ENCODE assay signal across 18 cellular contexts in the genomic region with DNA sequence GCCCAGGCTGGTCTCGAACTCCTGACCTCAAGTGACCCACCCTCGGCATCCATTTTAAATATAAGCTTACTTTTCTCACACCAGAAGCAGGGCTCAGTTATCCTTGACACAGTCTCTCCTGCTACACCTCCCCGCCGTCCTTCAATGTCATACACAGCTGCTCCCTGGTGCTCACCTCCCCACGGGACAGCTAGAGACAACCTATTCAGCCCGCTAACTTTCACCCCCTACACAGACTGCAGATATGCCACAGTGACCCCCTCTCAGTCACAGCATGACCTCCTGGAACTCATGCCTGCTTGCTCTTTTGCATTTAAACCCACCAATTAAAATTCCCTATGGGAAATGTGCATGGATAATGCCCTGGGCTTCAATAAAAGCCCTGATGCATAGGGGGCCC. TPM values are rescaled to one million over a fixed set of nuclear protein-coding genes. Genes with fewer than 3 reads are reported as not detected.
DNase-seq lines count a peak whose midpoint lies in the region; ATAC-seq and TF ChIP-seq lines count a peak whose summit lies in the region.
"Had no signal": no experiment of that assay in that cellular context is flagged by ENCODE, and none has a peak within 500 bp of the region (broad histone marks: within the 10 kb centered on the region; RNA-seq: fewer than 3 reads in every experiment).

No MANE protein-coding gene starts in this region.

- H3K9ac ChIP-seq in neural progenitor cell, result no peak overlapping the region
- H3K9ac ChIP-seq: BLaER1 treated with 17β-estradiol and CSF1 and Interleukin-3, amounts not matched to agents 10 nM and 100 nM had no signal

- CTCF ChIA-PET in HEK293 (lab: Yijun Ruan, JAX) (interaction anchor here (0.5 to 1.4 kb wide), 2 partner anchors 37 to 165 kb away, joined by 3 read pairs; no protein-coding TSS in a partner anchor), WTC11 (lab: Charles Lee) (interaction anchor here (4.1 kb wide), 1 partner anchor 30 kb away, joined by 16 read pairs; no protein-coding TSS in a partner anchor)

- no peaks in the 10 kb centered on the region for H3K79me2 ChIP-seq in neural progenitor cell (ENCODE audit: low read depth)

- H3K4me1 Mint-ChIP-seq in WTC11 (peaks cover 26% of the 10 kb centered on the region), neural progenitor cell (peaks cover 24% of the 10 kb centered on the region)
- H3K4me1 Mint-ChIP-seq: B cell had no signal

- H3K27me3 ChIP-seq in neural progenitor cell, result no peaks in the 10 kb centered on the region
- H3K27me3 ChIP-seq: BLaER1 treated with 17β-estradiol and CSF1 and Interleukin-3, amounts not matched to agents 10 nM and 100 nM had no signal

- H4K20me1 ChIP-seq in neural progenitor cell (ENCODE audit: low read depth), result no peaks in the 10 kb centered on the region
- H4K20me1 ChIP-seq: BLaER1 treated with 17β-estradiol and CSF1 and Interleukin-3, amounts not matched to agents 10 nM and 100 nM had no signal

- ATAC-seq in WTC11 (no peak), HG03460 (IDR thresholded peaks at IDR 0.05; ENCODE audit: unreplicated experiment) (no peak), GM19351 (IDR thresholded peaks at IDR 0.05; ENCODE audit: unreplicated experiment) (no peak)
- ATAC-seq: CD8-positive, alpha-beta T cell; HCT116; HepG2 had no signal

- no peaks in the 10 kb centered on the region for H3K27me3 Mint-ChIP-seq in WTC11 (ENCODE audit: low read depth)
- H3K27me3 Mint-ChIP-seq in neural progenitor cell (ENCODE audit: insufficient read depth, low read depth), result peaks cover 15% of the 10 kb centered on the region
- H3K27me3 Mint-ChIP-seq: B cell had no signal

- H3F3A ChIP-seq in neural progenitor cell (ENCODE audit: low read depth), result peaks cover 17% of the 10 kb centered on the region

- H3K4me3 ChIP-seq in HEK293 (ENCODE audit: low read depth, low read length) (no peak overlapping the region), neural progenitor cell (no peak overlapping the region)
- H3K4me3 ChIP-seq: BLaER1 treated with 17β-estradiol and CSF1 and Interleukin-3, amounts not matched to agents 10 nM and 100 nM had no signal

- no peaks in the 10 kb centered on the region for H3K4me1 ChIP-seq in HEK293 (ENCODE audit: control insufficient read depth, insufficient read depth, low read length)
- peaks cover 18% of the 10 kb centered on the region for H3K4me1 ChIP-seq in neural progenitor cell

- TF ChIP-seq CTCF in HEK293 (tag by site-specific recombination; IDR thresholded peaks at IDR 0.05), result no peak
- no peak for TF ChIP-seq CTCF in WTC11 (IDR thresholded peaks at IDR 0.05)
- no peak for TF ChIP-seq CTCF in neural progenitor cell (IDR thresholded peaks at IDR 0.05)

- H3K36me3 ChIP-seq in HEK293 (ENCODE audit: control insufficient read depth in 2 of 2, insufficient read depth in 1 of 2, low read length in 2 of 2) (no peaks in the 10 kb centered on the region), neural progenitor cell (no peaks in the 10 kb centered on the region)
- H3K36me3 ChIP-seq: BLaER1 treated with 17β-estradiol and CSF1 and Interleukin-3, amounts not matched to agents 10 nM and 100 nM had no signal

- peak overlapping the region; percentile 26; the same call in 1 of the 2 replicates for H3K27ac Mint-ChIP-seq in WTC11
- peak overlapping the region; percentile 46 for H3K27ac Mint-ChIP-seq in neural progenitor cell
- H3K27ac Mint-ChIP-seq: B cell; CD8-positive, alpha-beta T cell; IgD-negative memory B cell had no signal

- H3K9me3 ChIP-seq in HEK293 (ENCODE audit: control insufficient read depth, insufficient read depth, low read depth, low read length), result no peaks in the 10 kb centered on the region
- no peaks in the 10 kb centered on the region for H3K9me3 ChIP-seq in neural progenitor cell (ENCODE audit: low read depth)
- H3K9me3 ChIP-seq: BLaER1 treated with 17β-estradiol and CSF1 and Interleukin-3, amounts not matched to agents 10 nM and 100 nM had no signal

- H3K4me2 ChIP-seq in neural progenitor cell, result no peak overlapping the region
- H3K4me2 ChIP-seq: BLaER1 treated with 17β-estradiol and CSF1 and Interleukin-3, amounts not matched to agents 10 nM and 100 nM had no signal

- H3K9me3 Mint-ChIP-seq in WTC11 (no peaks in the 10 kb centered on the region), neural progenitor cell (peaks cover 8% of the 10 kb centered on the region)
- H3K9me3 Mint-ChIP-seq: CD8-positive, alpha-beta T cell; IgD-negative memory B cell had no signal

- POLR2A ChIA-PET in HEK293 (lab: Yijun Ruan, JAX) (no interaction called here), WTC11 (lab: Charles Lee) (no interaction called here)

- H3K4me3 Mint-ChIP-seq in WTC11 (no peak overlapping the region), neural progenitor cell (no peak overlapping the region)
- H3K4me3 Mint-ChIP-seq: B cell; CD8-positive, alpha-beta T cell had no signal

- no peak for DNase-seq in WTC11 (ENCODE audit: low spot score)
- no peak for DNase-seq in neural progenitor cell (ENCODE audit: low spot score)
- DNase-seq in SIG-M5 (lab: John Stamatoyannopoulos, UW), result no peak
- DNase-seq: CD8-positive, alpha-beta T cell; DMS 273 treated with DMSO at 0.1 percent for 48 hours; DMS53; DND-41; EL; GOT3; H7 had no signal

- H2AFZ ChIP-seq in neural progenitor cell (replicated peaks), result no peak overlapping the region

- H3K27ac ChIP-seq in HEK293 (ENCODE audit: extremely low read depth, low read depth, low read length), result no peak overlapping the region
- H3K27ac ChIP-seq in neural progenitor cell, result no peak overlapping the region
- H3K27ac ChIP-seq: BLaER1 treated with 17β-estradiol and CSF1 and Interleukin-3, amounts not matched to agents 10 nM and 100 nM had no signal

- no peaks in the 10 kb centered on the region for H3K36me3 Mint-ChIP-seq in WTC11
- no peaks in the 10 kb centered on the region for H3K36me3 Mint-ChIP-seq in neural progenitor cell
- H3K36me3 Mint-ChIP-seq: CD8-positive, alpha-beta T cell; IgD-negative memory B cell had no signal

TF ChIP-seq in HEK293, 187 proteins besides CTCF, POLR2A, EP300 and RAD21:
- TF ChIP-seq ZIC2 (tag by site-specific recombination; IDR thresholded peaks at IDR 0.05) (peak; percentile 93), ZFHX2 (tag by site-specific recombination; conservative IDR thresholded peaks at IDR 0.05) (no peak)

TF ChIP-seq in WTC11, 78 proteins besides CTCF, POLR2A, EP300 and RAD21:
- no peak for TF ChIP-seq TP53 (CRISPR knock-in tag; IDR thresholded peaks at IDR 0.05)
TF ChIP-seq in WTC11: peak in this region for 0.

RNA-seq across cellular contexts. Expression of a gene that starts 44.2 kb away (rescaled TPM):
- total RNA-seq in WTC11 (2021) (4.1 to 7.3 TPM (median 5.3 TPM) in 3 replicates), neural progenitor cell (ENCODE audit: low replicate concordance) (2.4 and 3.7 TPM in 2 replicates)
- total RNA-seq: CD8-positive, alpha-beta T cell had no signal
